Comparison of ENCODE assay signal across 21 cellular contexts in the genomic region with DNA sequence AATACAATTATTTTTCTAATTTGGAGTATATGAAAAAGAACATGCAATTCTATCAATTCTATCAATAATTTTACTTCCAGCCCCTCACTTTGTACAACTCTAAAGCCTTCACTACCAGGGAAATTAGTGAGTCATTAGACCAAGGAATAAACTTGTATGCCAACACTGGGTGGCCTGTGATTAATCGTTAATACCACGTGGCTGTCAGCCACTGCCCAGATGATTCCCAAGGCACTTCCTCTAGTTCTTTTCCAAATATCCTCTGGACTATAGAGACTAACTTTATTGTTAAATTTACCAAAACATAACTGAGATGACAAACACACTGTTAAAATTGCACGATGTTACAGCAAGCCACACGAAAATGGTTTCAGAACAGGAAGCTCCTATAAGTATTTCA. TPM values are rescaled to one million over a fixed set of nuclear protein-coding genes. Genes with fewer than 3 reads are reported as not detected.
DNase-seq lines count a peak whose midpoint lies in the region; TF ChIP-seq lines count a peak whose summit lies in the region.
"Had no signal": no experiment of that assay in that cellular context is flagged by ENCODE, and none has a peak within 500 bp of the region (broad histone marks: within the 10 kb centered on the region; RNA-seq: fewer than 3 reads in every experiment).

No MANE protein-coding gene starts in this region.

- TF ChIP-seq CTCF in fibroblast of the aortic adventitia (IDR thresholded peaks at IDR 0.05; ENCODE audit: insufficient read depth, low read length), result no peak

- H3K79me2 ChIP-seq in GM23248 (ENCODE audit: insufficient read depth), result no peaks in the 10 kb centered on the region; the same call in 1 of the 2 replicates

- no peaks in the 10 kb centered on the region for H3K9me2 ChIP-seq in GM23248 (ENCODE audit: insufficient read depth)

- H3K9me3 ChIP-seq in GM23248 (ENCODE audit: low read depth), result no peaks in the 10 kb centered on the region
- no peaks in the 10 kb centered on the region for H3K9me3 ChIP-seq in SJSA1 (replicated peaks)
- H3K9me3 ChIP-seq: colonic mucosa, ovary, transverse colon had no signal

- H3K4me3 ChIP-seq in GM23248 (no peak overlapping the region), SJSA1 (no peak overlapping the region), fibroblast of the aortic adventitia (ENCODE audit: low read depth, low read length) (no peak overlapping the region)
- H3K4me3 ChIP-seq: colonic mucosa, GM12878, ovary, SK-N-MC, transverse colon had no signal

- peak; percentile 65 for DNase-seq in GM23248
- DNase-seq in SJSA1 (ENCODE audit: low read depth in 1 of 2, low spot score in 2 of 2), result peak; percentile 41 to 47
- DNase-seq in fibroblast of the aortic adventitia (ENCODE audit: low read depth), result peak; percentile 51
- peak; percentile 73 for DNase-seq in renal cortical epithelial cell (ENCODE audit: low read depth)
- no peak for DNase-seq in SHP77 (lab: John Stamatoyannopoulos, UW)
- no peak for DNase-seq in OCI-M1 (lab: John Stamatoyannopoulos, UW)
- DNase-seq in activated CD8-positive, alpha-beta memory T cell treated with anti-CD3 and anti-CD28 coated beads, Interleukin-2, amount 50 U/mL, for 48 hours, result no peak
- DNase-seq: activated CD4-positive, alpha-beta T cell treated with anti-CD3 and anti-CD28 coated beads, Interleukin-2, amount 50 U/mL, for 48 hours; activated naive CD4-positive, alpha-beta T cell treated with anti-CD3 and anti-CD28 coated beads, Interleukin-2, amount 50 U/mL, for 16 hours; activated T-cell treated with anti-CD3 and anti-CD28 coated beads, Interleukin-2, amount 50 U/mL, for 4 hours; colonic mucosa; GF-D8; glutamatergic neuron; NCI-H1417 treated with DMSO at 0.1 percent for 48 hours; NCI-H2171; NCI-H748 treated with DMSO at 0.1 percent for 48 hours; ovary; stimulated activated naive CD8-positive, alpha-beta T cell treated with anti-CD3 and anti-CD28 coated beads, Interleukin-15, amount 100 ng/mL, for 72 hours; transverse colon had no signal

- WGBS in GM23248 (ENCODE audit: low coverage in 1 of 2, low lambda C conversion rate in 2 of 2, missing lambda C conversion rate in 2 of 2), 2 experiments, result 21 to 28% methylated on average over 4 of the region's 4 CpGs

- H3K9ac ChIP-seq in GM23248, result no peak overlapping the region

- H3K4me1 ChIP-seq in GM23248 (ENCODE audit: insufficient read depth), result peaks cover 41% of the 10 kb centered on the region
- peaks cover 66% of the 10 kb centered on the region for H3K4me1 ChIP-seq in SJSA1 (replicated peaks)
- H3K4me1 ChIP-seq: colonic mucosa, transverse colon had no signal

- no peak overlapping the region for H3K4me2 ChIP-seq in GM23248 (ENCODE audit: unreplicated experiment)

- H3K27me3 ChIP-seq in GM23248 (replicated peaks; ENCODE audit: insufficient read depth) (no peaks in the 10 kb centered on the region), SJSA1 (replicated peaks) (no peaks in the 10 kb centered on the region)
- H3K27me3 ChIP-seq: colonic mucosa, ovary, transverse colon had no signal

- no peak overlapping the region for H3K27ac ChIP-seq in GM23248
- peak overlapping the region; percentile 42 for H3K27ac ChIP-seq in SJSA1
- H3K27ac ChIP-seq: colonic mucosa, ovary, SK-N-MC, transverse colon had no signal

- in situ Hi-C loops in GM23248 (cut with MboI), result no loop called here

- H3F3A ChIP-seq in GM23248 (ENCODE audit: insufficient read depth), result peaks cover 15% of the 10 kb centered on the region; the same call in 1 of the 2 replicates

- no peaks in the 10 kb centered on the region for H4K20me1 ChIP-seq in GM23248 (ENCODE audit: insufficient read depth)

- H3K36me3 ChIP-seq in GM23248 (ENCODE audit: low read depth) (no peaks in the 10 kb centered on the region), SJSA1 (no peaks in the 10 kb centered on the region)
- H3K36me3 ChIP-seq: colonic mucosa, ovary, transverse colon had no signal

- no peak overlapping the region for H2AFZ ChIP-seq in GM23248

RNA-seq across cellular contexts. Expression of a gene that starts 45.7 kb away (rescaled TPM):
- 5.1 and 5.6 TPM in 2 replicates for total RNA-seq in GM23248 (2014; rRNA removed; shearing (Covaris generic))
- polyA plus RNA-seq in GM23248 (2016; fragmentation: Nextera tagmentation; extraction: Ambion mirVana), result 5.9 and 6.5 TPM in 2 replicates
- total RNA-seq in SJSA1 (2014; rRNA removed; shearing (Covaris generic)), result 9.4 and 14.8 TPM in 2 replicates
- 18.0 and 20.4 TPM in 2 replicates for total RNA-seq in fibroblast of the aortic adventitia (ENCODE audit: low replicate concordance)
- total RNA-seq in renal cortical epithelial cell, result 10.2 and 26.6 TPM in 2 replicates

Comparison
In these comparisons a context has a peak if more than half of its experiments do, and no peak if none do; other contexts are left out.
1. DNase-seq: peak in GM23248 (single experiment), SJSA1 (2 of 2), fibroblast of the aortic adventitia (single experiment) and renal cortical epithelial cell (single experiment); none in SHP77 (0 of 2), OCI-M1 (single experiment) and activated CD8-positive, alpha-beta memory T cell treated with anti-CD3 and anti-CD28 coated beads, Interleukin-2, amount 50 U/mL, for 48 hours (single experiment).